ENCODE assay signal across 29 cellular contexts in the genomic region with DNA sequence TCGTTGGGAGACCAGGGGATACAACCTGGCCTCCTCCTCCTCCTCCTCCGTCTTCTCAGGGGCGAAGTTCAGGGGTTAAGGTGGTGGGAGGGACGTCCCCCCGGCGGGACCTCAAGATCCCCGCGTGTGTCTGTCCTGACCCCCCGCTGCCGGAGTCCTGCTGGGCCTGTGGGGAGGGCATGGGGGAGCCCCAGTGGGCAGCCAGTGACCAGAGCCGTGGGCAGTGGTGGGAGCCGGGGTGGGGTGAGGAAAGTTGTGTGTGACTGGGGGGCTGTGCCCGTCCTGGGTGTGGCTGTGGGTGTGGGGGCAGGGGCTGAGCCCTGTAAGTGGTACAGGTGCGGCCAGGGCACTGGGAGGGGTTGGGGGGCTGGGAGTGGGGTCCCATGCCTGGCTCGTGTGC.
"Had no signal": no experiment of that assay in that cellular context is flagged by ENCODE, and none has a peak within 500 bp of the region (broad histone marks: within the 10 kb centered on the region; RNA-seq: fewer than 3 reads in every experiment).

No MANE protein-coding gene starts in this region.

- H3K36me3 ChIP-seq: ascending aorta, breast epithelium, cardiac muscle cell, colonic mucosa, esophagus squamous epithelium had no signal

- H3K27ac ChIP-seq: cardiac muscle cell, colonic mucosa, epithelial cell of prostate, esophagus squamous epithelium, VCaP had no signal

- H3K4me3 ChIP-seq: ascending aorta, breast epithelium, cardiac muscle cell, colonic mucosa, esophagus squamous epithelium, gastroesophageal sphincter had no signal

- H3K36me3 Mint-ChIP-seq: activated naive CD4-positive, alpha-beta T cell treated with anti-CD3 and anti-CD28 coated beads, Interleukin-2, amount 10 ng/mL, durations not matched to agents 7 days and 5 days; activated naive CD4-positive, alpha-beta T cell treated with anti-CD3 and anti-CD28 coated beads, Interleukin-2, amount 50 U/mL, for 72 hours; activated naive CD8-positive, alpha-beta T cell treated with anti-CD3 and anti-CD28 coated beads, Interleukin-2, amount 10 ng/mL, durations not matched to agents 7 days and 5 days; brain; WTC11 had no signal

- ATAC-seq: activated naive CD4-positive, alpha-beta T cell treated with anti-CD3 and anti-CD28 coated beads, Interleukin-2, amount 50 U/mL, for 72 hours; activated T-cell treated with anti-CD3 and anti-CD28 coated beads, Interleukin-2, amount 50 U/mL, for 72 hours; gastroesophageal sphincter; WTC11 had no signal

- H3K9me3 Mint-ChIP-seq: activated CD4-positive, alpha-beta memory T cell treated with anti-CD3 and anti-CD28 coated beads, Interleukin-2, amount 10 ng/mL, durations not matched to agents 7 days and 5 days; activated CD4-positive, alpha-beta T cell treated with anti-CD3 and anti-CD28 coated beads, Interleukin-2, amount 10 ng/mL, durations not matched to agents 7 days and 5 days; activated naive CD4-positive, alpha-beta T cell treated with anti-CD3 and anti-CD28 coated beads, Interleukin-2, amount 10 ng/mL, durations not matched to agents 7 days and 5 days; activated naive CD4-positive, alpha-beta T cell treated with anti-CD3 and anti-CD28 coated beads, Interleukin-2, amount 50 U/mL, for 72 hours; activated naive CD8-positive, alpha-beta T cell treated with anti-CD3 and anti-CD28 coated beads, Interleukin-2, amount 10 ng/mL, durations not matched to agents 7 days and 5 days; activated T-cell treated with anti-CD3 and anti-CD28 coated beads, Interleukin-2, amount 50 U/mL, for 24 hours; activated T-cell treated with anti-CD3 and anti-CD28 coated beads, Interleukin-2, amount 50 U/mL, for 72 hours; brain; WTC11 had no signal

- H3K27me3 Mint-ChIP-seq: activated CD4-positive, alpha-beta T cell treated with anti-CD3 and anti-CD28 coated beads, Interleukin-2, amount 10 ng/mL, durations not matched to agents 7 days and 5 days had no signal

- DNase-seq: activated CD4-positive, alpha-beta memory T cell treated with anti-CD3 and anti-CD28 coated beads, Interleukin-2, amount 10 ng/mL, durations not matched to agents 7 days and 5 days; activated CD4-positive, alpha-beta T cell treated with anti-CD3 and anti-CD28 coated beads for 1 hour; activated CD4-positive, alpha-beta T cell treated with anti-CD3 and anti-CD28 coated beads for 4 hours; activated CD4-positive, alpha-beta T cell treated with anti-CD3 and anti-CD28 coated beads, Interleukin-2, amount 10 ng/mL, durations not matched to agents 7 days and 5 days; activated CD4-positive, alpha-beta T cell treated with anti-CD3 and anti-CD28 coated beads, Interleukin-2, amount 50 U/mL, for 4 hours; activated CD8-positive, alpha-beta memory T cell treated with anti-CD3 and anti-CD28 coated beads, Interleukin-2, amount 50 U/mL, for 48 hours; activated gamma-delta T cell; activated naive CD4-positive, alpha-beta T cell; activated naive CD4-positive, alpha-beta T cell treated with anti-CD3 and anti-CD28 coated beads, Interleukin-2, amount 10 ng/mL, durations not matched to agents 7 days and 5 days; activated naive CD8-positive, alpha-beta T cell treated with anti-CD3 and anti-CD28 coated beads, Interleukin-2, amount 10 ng/mL, durations not matched to agents 7 days and 5 days; activated T-cell treated with anti-CD3 and anti-CD28 coated beads for 4 hours; activated T-cell treated with anti-CD3 and anti-CD28 coated beads, Interleukin-2, amount 50 U/mL, for 24 hours; activated T-cell treated with anti-CD3 and anti-CD28 coated beads, Interleukin-2, amount 50 U/mL, for 72 hours; central memory CD4-positive, alpha-beta T cell; cerebellar nuclear complex; colonic mucosa; effector CD8-positive, alpha-beta T cell; esophagus squamous epithelium; foreskin melanocyte; T-helper 2 cell had no signal

- H3K4me3 Mint-ChIP-seq: activated CD4-positive, alpha-beta memory T cell treated with anti-CD3 and anti-CD28 coated beads, Interleukin-2, amount 10 ng/mL, durations not matched to agents 7 days and 5 days; activated CD4-positive, alpha-beta T cell treated with anti-CD3 and anti-CD28 coated beads, Interleukin-2, amount 10 ng/mL, durations not matched to agents 7 days and 5 days; activated naive CD4-positive, alpha-beta T cell treated with anti-CD3 and anti-CD28 coated beads, Interleukin-2, amount 10 ng/mL, durations not matched to agents 7 days and 5 days; activated naive CD8-positive, alpha-beta T cell treated with anti-CD3 and anti-CD28 coated beads, Interleukin-2, amount 10 ng/mL, durations not matched to agents 7 days and 5 days; activated T-cell treated with anti-CD3 and anti-CD28 coated beads, Interleukin-2, amount 50 U/mL, for 24 hours; activated T-cell treated with anti-CD3 and anti-CD28 coated beads, Interleukin-2, amount 50 U/mL, for 72 hours had no signal

- H3K27me3 ChIP-seq: ascending aorta, breast epithelium, cardiac muscle cell had no signal

- H3K27ac Mint-ChIP-seq: activated CD4-positive, alpha-beta memory T cell treated with anti-CD3 and anti-CD28 coated beads, Interleukin-2, amount 10 ng/mL, durations not matched to agents 7 days and 5 days; activated CD4-positive, alpha-beta T cell treated with anti-CD3 and anti-CD28 coated beads, Interleukin-2, amount 10 ng/mL, durations not matched to agents 7 days and 5 days; activated naive CD4-positive, alpha-beta T cell treated with anti-CD3 and anti-CD28 coated beads, Interleukin-2, amount 10 ng/mL, durations not matched to agents 7 days and 5 days; activated naive CD4-positive, alpha-beta T cell treated with anti-CD3 and anti-CD28 coated beads, Interleukin-2, amount 50 U/mL, for 72 hours; activated naive CD8-positive, alpha-beta T cell treated with anti-CD3 and anti-CD28 coated beads, Interleukin-2, amount 10 ng/mL, durations not matched to agents 7 days and 5 days; activated T-cell treated with anti-CD3 and anti-CD28 coated beads, Interleukin-2, amount 50 U/mL, for 24 hours; activated T-cell treated with anti-CD3 and anti-CD28 coated beads, Interleukin-2, amount 50 U/mL, for 72 hours; WTC11 had no signal

- H3K9me3 ChIP-seq: ascending aorta, breast epithelium, colonic mucosa, esophagus squamous epithelium, gastroesophageal sphincter had no signal
